ENCODE assay signal across 9 cellular contexts in the genomic region with DNA sequence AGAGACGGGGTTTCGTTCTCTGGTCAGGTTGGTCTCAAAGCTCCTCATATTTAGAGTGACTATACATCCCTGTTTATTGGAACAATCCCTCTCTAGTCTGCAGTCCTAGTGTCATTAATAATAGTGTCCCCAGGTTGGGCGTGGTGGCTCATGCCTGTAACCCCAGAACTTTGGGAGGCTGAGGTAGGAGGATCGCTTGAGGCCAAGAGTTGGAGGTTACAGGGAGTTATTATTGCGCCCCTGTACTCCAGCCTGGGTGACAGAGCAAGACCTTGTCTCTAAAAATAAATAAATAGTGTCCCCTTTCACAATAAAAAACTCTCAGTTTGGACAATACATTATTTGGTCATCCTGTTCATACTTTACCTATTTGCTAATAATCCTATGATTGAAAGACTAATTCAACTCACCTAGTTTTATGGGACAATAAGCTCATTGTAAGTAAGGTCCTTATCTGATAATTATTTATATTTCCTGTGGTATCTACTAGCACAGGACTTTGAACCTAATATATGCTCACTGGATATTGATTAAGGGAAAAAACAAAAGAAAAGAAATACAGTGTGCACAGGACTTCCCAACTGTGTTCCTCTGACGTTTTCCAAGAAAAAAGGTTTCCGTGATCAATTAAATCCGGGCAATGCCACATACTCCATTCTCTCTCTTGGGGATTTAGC. TPM values are rescaled to one million over a fixed set of nuclear protein-coding genes. Genes with fewer than 3 reads are reported as not detected.
"Had no signal": no experiment of that assay in that cellular context is flagged by ENCODE, and none has a peak within 500 bp of the region (broad histone marks: within the 10 kb centered on the region; RNA-seq: fewer than 3 reads in every experiment).

No MANE protein-coding gene starts in this region.

RNA-seq across cellular contexts. Expression of a gene that starts 13.7 kb away (rescaled TPM):
- total RNA-seq: activated CD4-positive, alpha-beta memory T cell treated with anti-CD3 and anti-CD28 coated beads for 36 hours; activated CD4-positive, alpha-beta memory T cell treated with anti-CD3 and anti-CD28 coated beads, Interleukin-2, amount 10 ng/mL, durations not matched to agents 7 days and 5 days; activated CD4-positive, alpha-beta T cell treated with anti-CD3 and anti-CD28 coated beads, Interleukin-2, amount 10 ng/mL, durations not matched to agents 7 days and 5 days; activated CD8-positive, alpha-beta memory T cell treated with anti-CD3 and anti-CD28 coated beads, Interleukin-2, amount 10 ng/mL, durations not matched to agents 7 days and 5 days; activated CD8-positive, alpha-beta T cell treated with anti-CD3 and anti-CD28 coated beads for 36 hours; activated CD8-positive, alpha-beta T cell treated with anti-CD3 and anti-CD28 coated beads, Interleukin-2, amount 10 ng/mL, durations not matched to agents 7 days and 5 days; T-helper 17 cell; T-helper 2 cell treated with Interferon-gamma antibody and Interleukin-4, amounts not matched to agents 100 ng/mL and 5 ng/mL, for 36 hours; WTC11 had no signal
